In genomic region chr15:74036271-74037170, GRCh38 we compare ENCODE assay signal across 8 cellular contexts. TPM values are rescaled to one million over a fixed set of nuclear protein-coding genes. Genes with fewer than 3 reads are reported as not detected.
DNase-seq lines count a peak whose midpoint lies in the region; ATAC-seq, FAIRE-seq and TF ChIP-seq lines count a peak whose summit lies in the region.

No MANE protein-coding gene starts in this region.

- DNase-seq in D721Med (ENCODE audit: insufficient read length, low spot score) (peak; percentile 84), HTR-8/SVneo (ENCODE audit: insufficient read length, low spot score) (peak; percentile 56), hippocampal formation (lab: John Stamatoyannopoulos, UW) (peak; percentile 14 to 51), cortex of kidney (lab: John Stamatoyannopoulos, UW) (no peak)
- DNase-seq in activated T-helper 1 cell treated with anti-CD3 and anti-CD28 coated beads, Interleukin-12 subunit alpha, Interleukin-12 subunit beta, Interleukin-2, Interleukin-4 antibody, amounts not matched to agents 30 ng/mL and 10 ng/mL and 1 ng/mL, durations not matched to agents 14 hours and 24 hours and 36 hours (ENCODE audit: low spot score) = no peak

- H3K27ac Mint-ChIP-seq in activated T-helper 1 cell treated with anti-CD3 and anti-CD28 coated beads, Interleukin-12 subunit alpha, Interleukin-12 subunit beta, Interleukin-2, Interleukin-4 antibody, amounts not matched to agents 30 ng/mL and 10 ng/mL and 1 ng/mL, durations not matched to agents 14 hours and 24 hours and 36 hours = peak overlapping the region; percentile 11
- peak overlapping the region; percentile 4 for H3K27ac Mint-ChIP-seq in stimulated activated memory B cell treated with anti-CD40 and anti-IgM and Interleukin-4, amounts not matched to agents 10 μg/mL and 1 μg/mL and 100 μg/mL, for 72 hours

- no peaks in the 10 kb centered on the region for H3K27me3 Mint-ChIP-seq in activated T-helper 1 cell treated with anti-CD3 and anti-CD28 coated beads, Interleukin-12 subunit alpha, Interleukin-12 subunit beta, Interleukin-2, Interleukin-4 antibody, amounts not matched to agents 30 ng/mL and 10 ng/mL and 1 ng/mL, durations not matched to agents 14 hours and 24 hours and 36 hours (ENCODE audit: insufficient read depth)
- H3K27me3 Mint-ChIP-seq in stimulated activated memory B cell treated with anti-CD40 and anti-IgM and Interleukin-4, amounts not matched to agents 10 μg/mL and 1 μg/mL and 100 μg/mL, for 72 hours = no peaks in the 10 kb centered on the region

- FAIRE-seq in D721Med (lab: Jason Lieb, UNC) (no peak), HTR-8/SVneo (lab: Jason Lieb, UNC) (no peak)

- ATAC-seq in stimulated activated memory B cell treated with anti-CD40 and anti-IgM and Interleukin-4, amounts not matched to agents 10 μg/mL and 1 μg/mL and 100 μg/mL, for 72 hours = no peak
- no peak for ATAC-seq in HG02973 (IDR thresholded peaks at IDR 0.05; ENCODE audit: unreplicated experiment)
- ATAC-seq in esophagus mucosa = no peak

- intact Hi-C loops in activated T-helper 1 cell treated with anti-CD3 and anti-CD28 coated beads, Interleukin-12 subunit alpha, Interleukin-12 subunit beta, Interleukin-2, Interleukin-4 antibody, amounts not matched to agents 30 ng/mL and 10 ng/mL and 1 ng/mL, durations not matched to agents 14 hours and 24 hours and 36 hours (cut with micrococcal nuclease) = no loop called here

- TF ChIP-seq CTCF in D721Med (IDR thresholded peaks at IDR 0.05; ENCODE audit: insufficient read depth, missing control alignments) = peak; percentile 47

- H3K9me3 Mint-ChIP-seq in activated T-helper 1 cell treated with anti-CD3 and anti-CD28 coated beads, Interleukin-12 subunit alpha, Interleukin-12 subunit beta, Interleukin-2, Interleukin-4 antibody, amounts not matched to agents 30 ng/mL and 10 ng/mL and 1 ng/mL, durations not matched to agents 14 hours and 24 hours and 36 hours = no peaks in the 10 kb centered on the region
- H3K9me3 Mint-ChIP-seq in stimulated activated memory B cell treated with anti-CD40 and anti-IgM and Interleukin-4, amounts not matched to agents 10 μg/mL and 1 μg/mL and 100 μg/mL, for 72 hours = no peaks in the 10 kb centered on the region

- no peak overlapping the region for H3K4me3 Mint-ChIP-seq in activated T-helper 1 cell treated with anti-CD3 and anti-CD28 coated beads, Interleukin-12 subunit alpha, Interleukin-12 subunit beta, Interleukin-2, Interleukin-4 antibody, amounts not matched to agents 30 ng/mL and 10 ng/mL and 1 ng/mL, durations not matched to agents 14 hours and 24 hours and 36 hours
- no peak overlapping the region for H3K4me3 Mint-ChIP-seq in stimulated activated memory B cell treated with anti-CD40 and anti-IgM and Interleukin-4, amounts not matched to agents 10 μg/mL and 1 μg/mL and 100 μg/mL, for 72 hours

- no peaks in the 10 kb centered on the region for H3K4me1 Mint-ChIP-seq in activated T-helper 1 cell treated with anti-CD3 and anti-CD28 coated beads, Interleukin-12 subunit alpha, Interleukin-12 subunit beta, Interleukin-2, Interleukin-4 antibody, amounts not matched to agents 30 ng/mL and 10 ng/mL and 1 ng/mL, durations not matched to agents 14 hours and 24 hours and 36 hours (ENCODE audit: low read depth)
- H3K4me1 Mint-ChIP-seq in stimulated activated memory B cell treated with anti-CD40 and anti-IgM and Interleukin-4, amounts not matched to agents 10 μg/mL and 1 μg/mL and 100 μg/mL, for 72 hours = no peaks in the 10 kb centered on the region

- H3K36me3 Mint-ChIP-seq in activated T-helper 1 cell treated with anti-CD3 and anti-CD28 coated beads, Interleukin-12 subunit alpha, Interleukin-12 subunit beta, Interleukin-2, Interleukin-4 antibody, amounts not matched to agents 30 ng/mL and 10 ng/mL and 1 ng/mL, durations not matched to agents 14 hours and 24 hours and 36 hours (ENCODE audit: low read depth) = peaks cover 30% of the 10 kb centered on the region
- H3K36me3 Mint-ChIP-seq in stimulated activated memory B cell treated with anti-CD40 and anti-IgM and Interleukin-4, amounts not matched to agents 10 μg/mL and 1 μg/mL and 100 μg/mL, for 72 hours = peaks cover 60% of the 10 kb centered on the region

RNA-seq across cellular contexts. Expression of gene PML, which starts 42.0 kb away (rescaled TPM):
- total RNA-seq in activated T-helper 1 cell treated with anti-CD3 and anti-CD28 coated beads, Interleukin-12 subunit alpha, Interleukin-12 subunit beta, Interleukin-2, Interleukin-4 antibody, amounts not matched to agents 30 ng/mL and 10 ng/mL and 1 ng/mL, durations not matched to agents 14 hours and 24 hours and 36 hours = 62.0 and 63.6 TPM in 2 replicates
- total RNA-seq in esophagus mucosa = 28.8 TPM

RNA-seq across cellular contexts. Expression of gene STOML1, which starts 44.4 kb away (rescaled TPM):
- 10.6 and 11.6 TPM in 2 replicates for total RNA-seq in activated T-helper 1 cell treated with anti-CD3 and anti-CD28 coated beads, Interleukin-12 subunit alpha, Interleukin-12 subunit beta, Interleukin-2, Interleukin-4 antibody, amounts not matched to agents 30 ng/mL and 10 ng/mL and 1 ng/mL, durations not matched to agents 14 hours and 24 hours and 36 hours
- 10.4 TPM for total RNA-seq in esophagus mucosa

RNA-seq across cellular contexts. Expression of gene GOLGA6A, which starts 45.8 kb away (rescaled TPM):
- not detected in 2 replicates for total RNA-seq in activated T-helper 1 cell treated with anti-CD3 and anti-CD28 coated beads, Interleukin-12 subunit alpha, Interleukin-12 subunit beta, Interleukin-2, Interleukin-4 antibody, amounts not matched to agents 30 ng/mL and 10 ng/mL and 1 ng/mL, durations not matched to agents 14 hours and 24 hours and 36 hours
- 0.08 TPM for total RNA-seq in esophagus mucosa

Comparison
In these comparisons a context has a peak if more than half of its experiments do, and no peak if none do; other contexts are left out.
1. DNase-seq: peak in D721Med (single experiment), HTR-8/SVneo (single experiment) and hippocampal formation (2 of 2); none in activated T-helper 1 cell treated with anti-CD3 and anti-CD28 coated beads, Interleukin-12 subunit alpha, Interleukin-12 subunit beta, Interleukin-2, Interleukin-4 antibody, amounts not matched to agents 30 ng/mL and 10 ng/mL and 1 ng/mL, durations not matched to agents 14 hours and 24 hours and 36 hours (single experiment) and cortex of kidney (single experiment).